ENCODE assay signal across 25 cellular contexts in genomic region chr13:97492684-97493371, GRCh38.
"Had no signal": no experiment of that assay in that cellular context is flagged by ENCODE, and none has a peak within 500 bp of the region (broad histone marks: within the 10 kb centered on the region; RNA-seq: fewer than 3 reads in every experiment).

No MANE protein-coding gene starts in this region.

- H3K4me3 ChIP-seq: esophagus squamous epithelium, heart right ventricle, left lung, psoas muscle, sigmoid colon, stomach, thyroid gland, vagina had no signal

- H3K36me3 Mint-ChIP-seq: stimulated activated effector memory CD8-positive, alpha-beta T cell treated with anti-CD3 and anti-CD28 coated beads, Interleukin-12 subunit alpha, Interleukin-12 subunit beta, amount 100 ng/mL, for 72 hours had no signal

- ATAC-seq: effector memory CD8-positive, alpha-beta T cell; heart right ventricle; left cardiac atrium; left lung; naive thymus-derived CD4-positive, alpha-beta T cell; psoas muscle; right cardiac atrium; stimulated activated effector memory CD8-positive, alpha-beta T cell treated with anti-CD3 and anti-CD28 coated beads, Interleukin-12 subunit alpha, Interleukin-12 subunit beta, amount 100 ng/mL, for 72 hours had no signal

- H3K27ac Mint-ChIP-seq: effector memory CD8-positive, alpha-beta T cell; nephron progenitor cell; stimulated activated effector memory CD8-positive, alpha-beta T cell treated with anti-CD3 and anti-CD28 coated beads, Interleukin-12 subunit alpha, Interleukin-12 subunit beta, amount 100 ng/mL, for 72 hours had no signal

- DNase-seq: cortex of kidney; effector memory CD8-positive, alpha-beta T cell; esophagus squamous epithelium; glutamatergic neuron; heart right ventricle; hippocampal formation; left cardiac atrium; left lung; mesendoderm; midbrain; naive thymus-derived CD4-positive, alpha-beta T cell; nephron progenitor cell; nucleus accumbens; psoas muscle; right cardiac atrium; sigmoid colon; stimulated activated CD4-positive, alpha-beta T cell treated with anti-CD3 and anti-CD28 coated beads, Interleukin-2, amount 100 ng/mL, for 24 hours; stimulated activated CD4-positive, alpha-beta T cell treated with anti-CD3 and anti-CD28 coated beads, Interleukin-4, amount 100 ng/mL, for 24 hours; stimulated activated naive CD4-positive, alpha-beta T cell treated with Interleukin-2 at 50 U/mL for 16 hours; stomach; thyroid gland had no signal

- H3K9me3 Mint-ChIP-seq: effector memory CD8-positive, alpha-beta T cell had no signal

- H3K4me1 Mint-ChIP-seq: stimulated activated effector memory CD8-positive, alpha-beta T cell treated with anti-CD3 and anti-CD28 coated beads, Interleukin-12 subunit alpha, Interleukin-12 subunit beta, amount 100 ng/mL, for 72 hours had no signal

- H3K4me3 Mint-ChIP-seq: effector memory CD8-positive, alpha-beta T cell; naive thymus-derived CD4-positive, alpha-beta T cell; nephron progenitor cell; stimulated activated effector memory CD8-positive, alpha-beta T cell treated with anti-CD3 and anti-CD28 coated beads, Interleukin-12 subunit alpha, Interleukin-12 subunit beta, amount 100 ng/mL, for 72 hours had no signal

- FAIRE-seq: endometrium, islet of Langerhans had no signal
